Comparison of ENCODE assay signal across 2 cellular contexts in the genomic region with DNA sequence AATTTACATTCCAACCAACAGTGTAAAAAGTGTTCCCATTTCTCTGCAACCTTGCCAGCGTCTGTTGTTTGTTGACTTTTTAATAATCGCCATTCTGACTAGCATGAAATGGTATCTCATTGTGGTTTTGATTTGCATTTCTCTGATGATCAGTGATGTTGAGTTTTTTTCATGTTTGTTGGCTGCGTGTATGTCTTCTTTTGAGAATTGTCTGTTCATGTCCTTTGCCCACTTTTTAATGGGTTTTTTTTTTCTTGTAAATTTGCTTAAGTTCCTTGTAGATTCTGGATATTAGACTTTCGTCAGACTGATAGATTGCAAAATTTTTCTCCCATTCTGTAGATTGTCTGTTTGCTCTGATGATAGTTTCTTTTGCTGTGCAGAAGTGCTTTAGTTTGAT. TPM values are rescaled to one million over a fixed set of nuclear protein-coding genes. Genes with fewer than 3 reads are reported as not detected.
"Had no signal": no experiment of that assay in that cellular context is flagged by ENCODE, and none has a peak within 500 bp of the region (broad histone marks: within the 10 kb centered on the region; RNA-seq: fewer than 3 reads in every experiment).

No MANE protein-coding gene starts in this region.

RNA-seq across cellular contexts. Expression of a gene that starts 32.0 kb away (rescaled TPM):
- total RNA-seq: foreskin keratinocyte, glomerular endothelial cell had no signal
